Comparison of ENCODE assay signal across 37 cellular contexts in the genomic region with DNA sequence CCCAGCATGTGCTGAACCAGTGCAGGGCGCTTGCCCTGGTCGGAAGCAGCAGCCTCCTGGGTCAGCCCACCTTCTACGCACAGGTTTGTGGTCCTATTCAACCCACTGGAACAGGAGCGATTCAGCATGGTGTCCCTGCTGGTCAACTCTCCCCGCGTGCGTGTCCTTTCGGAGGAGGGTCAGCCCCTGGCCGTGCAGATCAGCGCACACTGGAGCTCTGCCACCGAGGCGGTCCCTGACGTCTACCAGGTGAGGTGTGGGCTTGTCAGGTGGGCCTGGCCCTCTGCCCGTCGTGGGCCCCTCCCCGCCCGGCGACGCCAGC.
"Had no signal": no experiment of that assay in that cellular context is flagged by ENCODE, and none has a peak within 500 bp of the region (broad histone marks: within the 10 kb centered on the region; RNA-seq: fewer than 3 reads in every experiment).

No MANE protein-coding gene starts in this region.

- H3K4me1 Mint-ChIP-seq: activated CD4-positive, alpha-beta T cell treated with anti-CD3 and anti-CD28 coated beads for 36 hours; activated CD4-positive, alpha-beta T cell treated with anti-CD3 and anti-CD28 coated beads, Interleukin-2, amount 10 ng/mL, durations not matched to agents 7 days and 5 days; activated naive CD4-positive, alpha-beta T cell treated with anti-CD3 and anti-CD28 coated beads, Interleukin-2, amount 50 U/mL, for 24 hours; WTC11 had no signal

- H3K4me2 ChIP-seq: KMS-11 had no signal

- DNase-seq: activated CD4-positive, alpha-beta T cell treated with anti-CD3 and anti-CD28 coated beads for 36 hours; activated CD4-positive, alpha-beta T cell treated with anti-CD3 and anti-CD28 coated beads, Interleukin-2, amount 10 ng/mL, durations not matched to agents 7 days and 5 days; activated CD4-positive, alpha-beta T cell treated with anti-CD3 and anti-CD28 coated beads, Interleukin-2, amount 50 U/mL, for 48 hours; activated CD8-positive, alpha-beta T cell treated with anti-CD3 and anti-CD28 coated beads, Interleukin-2, amount 10 ng/mL, durations not matched to agents 7 days and 5 days; activated gamma-delta T cell; activated naive CD4-positive, alpha-beta T cell treated with Interleukin-2 at 50 U/mL for 16 hours; activated naive CD8-positive, alpha-beta T cell treated with anti-CD3 and anti-CD28 coated beads, Interleukin-2, amount 10 ng/mL, durations not matched to agents 7 days and 5 days; activated T-cell treated with anti-CD3 and anti-CD28 coated beads, Interleukin-2, amount 50 U/mL, for 24 hours; amygdala; body of pancreas; MM.1S; MV-4-11; NCI-H1092; NCI-H1417; NCI-H146; NCI-H187; NCI-H2029 treated with DMSO at 0.1 percent for 48 hours; NCI-H2107; NCI-H2171; NCI-H510A; NCI-H526; NCI-H748 treated with DMSO at 0.1 percent for 48 hours; NK-92 treated with Interleukin-12 subunit alpha and Interleukin-12 subunit beta, amount 100 ng/mL, for 24 hours; PC-3; Peyer's patch; Right ventricle myocardium superior; SW 1271; T-helper 1 cell had no signal

- H3K27ac ChIP-seq: body of pancreas, breast epithelium, KMS-11, Peyer's patch, RWPE1 had no signal

- H3K9me3 ChIP-seq: body of pancreas, breast epithelium, Peyer's patch had no signal

- ATAC-seq: activated CD4-positive, alpha-beta T cell treated with anti-CD3 and anti-CD28 coated beads for 36 hours; activated CD4-positive, CD25-positive, alpha-beta regulatory T cell treated with anti-CD3 and anti-CD28 coated beads, Interleukin-2, amount 50 U/mL, for 24 hours; activated CD8-positive, alpha-beta T cell treated with anti-CD3 and anti-CD28 coated beads, Interleukin-2, amount 10 ng/mL, durations not matched to agents 7 days and 5 days; body of pancreas; PC-3; WTC11 had no signal

- H3K4me3 ChIP-seq: body of pancreas, breast epithelium, Peyer's patch had no signal

- FAIRE-seq: astrocyte, TTC549 had no signal

- H3K9ac ChIP-seq: KMS-11 had no signal

- H3K27me3 Mint-ChIP-seq: activated CD4-positive, alpha-beta T cell treated with anti-CD3 and anti-CD28 coated beads for 36 hours; activated CD4-positive, alpha-beta T cell treated with anti-CD3 and anti-CD28 coated beads, Interleukin-2, amount 10 ng/mL, durations not matched to agents 7 days and 5 days; activated naive CD4-positive, alpha-beta T cell treated with anti-CD3 and anti-CD28 coated beads, Interleukin-2, amount 50 U/mL, for 24 hours; activated naive CD8-positive, alpha-beta T cell treated with anti-CD3 and anti-CD28 coated beads, Interleukin-2, amount 10 ng/mL, durations not matched to agents 7 days and 5 days; activated T-cell treated with anti-CD3 and anti-CD28 coated beads, Interleukin-2, amount 50 U/mL, for 24 hours had no signal

- H3K27me3 ChIP-seq: body of pancreas, breast epithelium, Peyer's patch had no signal

- H3K4me3 Mint-ChIP-seq: activated CD4-positive, alpha-beta T cell treated with anti-CD3 and anti-CD28 coated beads for 36 hours; activated CD4-positive, alpha-beta T cell treated with anti-CD3 and anti-CD28 coated beads, Interleukin-2, amount 10 ng/mL, durations not matched to agents 7 days and 5 days; activated CD8-positive, alpha-beta T cell treated with anti-CD3 and anti-CD28 coated beads, Interleukin-2, amount 10 ng/mL, durations not matched to agents 7 days and 5 days; activated naive CD4-positive, alpha-beta T cell treated with anti-CD3 and anti-CD28 coated beads, Interleukin-2, amount 50 U/mL, for 24 hours; activated naive CD8-positive, alpha-beta T cell treated with anti-CD3 and anti-CD28 coated beads, Interleukin-2, amount 10 ng/mL, durations not matched to agents 7 days and 5 days; activated T-cell treated with anti-CD3 and anti-CD28 coated beads, Interleukin-2, amount 50 U/mL, for 24 hours; WTC11 had no signal

- H3K9me3 Mint-ChIP-seq: activated CD4-positive, alpha-beta T cell treated with anti-CD3 and anti-CD28 coated beads, Interleukin-2, amount 10 ng/mL, durations not matched to agents 7 days and 5 days; activated naive CD4-positive, alpha-beta T cell treated with anti-CD3 and anti-CD28 coated beads, Interleukin-2, amount 50 U/mL, for 24 hours; activated naive CD8-positive, alpha-beta T cell treated with anti-CD3 and anti-CD28 coated beads, Interleukin-2, amount 10 ng/mL, durations not matched to agents 7 days and 5 days; activated T-cell treated with anti-CD3 and anti-CD28 coated beads, Interleukin-2, amount 50 U/mL, for 24 hours; activated T-helper 2 cell treated with anti-CD3 and anti-CD28 coated beads, Interferon-gamma antibody, Interleukin-2, Interleukin-4, amounts not matched to agents 10 μg/mL and 5 μg/mL and 100 μg/mL, durations not matched to agents 14 hours and 24 hours and 36 hours; WTC11 had no signal

- H3K27ac Mint-ChIP-seq: activated CD4-positive, alpha-beta T cell treated with anti-CD3 and anti-CD28 coated beads for 36 hours; activated CD4-positive, alpha-beta T cell treated with anti-CD3 and anti-CD28 coated beads, Interleukin-2, amount 10 ng/mL, durations not matched to agents 7 days and 5 days; activated CD8-positive, alpha-beta T cell treated with anti-CD3 and anti-CD28 coated beads, Interleukin-2, amount 10 ng/mL, durations not matched to agents 7 days and 5 days; activated naive CD4-positive, alpha-beta T cell treated with anti-CD3 and anti-CD28 coated beads, Interleukin-2, amount 50 U/mL, for 24 hours; activated naive CD8-positive, alpha-beta T cell treated with anti-CD3 and anti-CD28 coated beads, Interleukin-2, amount 10 ng/mL, durations not matched to agents 7 days and 5 days; activated T-cell treated with anti-CD3 and anti-CD28 coated beads, Interleukin-2, amount 50 U/mL, for 24 hours; activated T-helper 2 cell treated with anti-CD3 and anti-CD28 coated beads, Interferon-gamma antibody, Interleukin-2, Interleukin-4, amounts not matched to agents 10 μg/mL and 5 μg/mL and 100 μg/mL, durations not matched to agents 14 hours and 24 hours and 36 hours; WTC11 had no signal

- H3K4me1 ChIP-seq: breast epithelium, Peyer's patch had no signal

- H3K36me3 Mint-ChIP-seq: WTC11 had no signal
